In genomic region chr11:10324474-10324873, GRCh38 we compare ENCODE assay signal across 18 cellular contexts. TPM values are rescaled to one million over a fixed set of nuclear protein-coding genes. Genes with fewer than 3 reads are reported as not detected.
DNase-seq lines count a peak whose midpoint lies in the region; ATAC-seq and TF ChIP-seq lines count a peak whose summit lies in the region.
"Had no signal": no experiment of that assay in that cellular context is flagged by ENCODE, and none has a peak within 500 bp of the region (broad histone marks: within the 10 kb centered on the region; RNA-seq: fewer than 3 reads in every experiment).

No MANE protein-coding gene starts in this region.

- POLR2A ChIA-PET in GM10248 (lab: Yijun Ruan, JAX), result no interaction called here

- H3K4me2 ChIP-seq in fibroblast of lung (ENCODE audit: extremely low read depth, insufficient read depth, low read length), result no peak overlapping the region

- no peak for TF ChIP-seq EP300 in sigmoid colon (IDR thresholded peaks at IDR 0.05)

- H4K20me1 ChIP-seq in fibroblast of lung (ENCODE audit: control insufficient read depth, extremely low read depth, insufficient read depth, low read length), result no peaks in the 10 kb centered on the region

- H3K36me3 Mint-ChIP-seq in activated naive CD8-positive, alpha-beta T cell treated with anti-CD3 and anti-CD28 coated beads for 36 hours, result peaks cover 2% of the 10 kb centered on the region
- H3K36me3 Mint-ChIP-seq: stimulated activated naive B cell treated with anti-CD40 and anti-IgM and Interleukin-4, amounts not matched to agents 10 μg/mL and 1 μg/mL and 100 μg/mL, for 72 hours had no signal

- H3K36me3 ChIP-seq in ACC112 (ENCODE audit: insufficient read depth, low read length) (no peaks in the 10 kb centered on the region), adipocyte (ENCODE audit: control insufficient read depth, insufficient read depth, low read length, severe bottlenecking) (no peaks in the 10 kb centered on the region), fibroblast of lung (ENCODE audit: control insufficient read depth, insufficient read depth, low read length) (no peaks in the 10 kb centered on the region), sigmoid colon (no peaks in the 10 kb centered on the region)
- H3K36me3 ChIP-seq: adrenal gland, gastrocnemius medialis had no signal

- H3K9me3 ChIP-seq in adipocyte (ENCODE audit: control insufficient read depth, low read length), result peaks cover 4% of the 10 kb centered on the region
- no peaks in the 10 kb centered on the region for H3K9me3 ChIP-seq in fibroblast of lung (ENCODE audit: control insufficient read depth, insufficient read depth, low read depth, low read length)
- no peaks in the 10 kb centered on the region for H3K9me3 ChIP-seq in sigmoid colon
- H3K9me3 ChIP-seq: adrenal gland, gastrocnemius medialis had no signal

- CTCF ChIA-PET in GM10248 (lab: Yijun Ruan, JAX), result interaction anchor here (1.0 to 4.9 kb wide), 16 partner anchors 10 to 566 kb away, joined by 3 to 54 read pairs (median 6); partner anchors contain the start of gene ADM

- peaks cover 16% of the 10 kb centered on the region for H3K27me3 Mint-ChIP-seq in activated naive CD8-positive, alpha-beta T cell treated with anti-CD3 and anti-CD28 coated beads for 36 hours

- H3K4me1 ChIP-seq in ACC112 (ENCODE audit: control insufficient read depth, insufficient read depth, low read length, unreplicated experiment) (peaks cover 71% of the 10 kb centered on the region), adipocyte (ENCODE audit: control insufficient read depth, insufficient read depth, low read length) (peaks cover 94% of the 10 kb centered on the region), fibroblast of lung (ENCODE audit: control insufficient read depth, extremely low read depth, insufficient read depth, low read length) (peaks cover 57% of the 10 kb centered on the region), sigmoid colon (peaks cover 0 to 94% (median 85%) of the 10 kb centered on the region in 4 donors)

- no peaks in the 10 kb centered on the region for H3K27me3 ChIP-seq in ACC112 (ENCODE audit: insufficient read depth, low read length)
- no peaks in the 10 kb centered on the region for H3K27me3 ChIP-seq in adipocyte (replicated peaks; ENCODE audit: control insufficient read depth, insufficient read depth, low read length)
- H3K27me3 ChIP-seq in fibroblast of lung (ENCODE audit: control insufficient read depth, insufficient read depth, low read length), result no peaks in the 10 kb centered on the region
- no peaks in the 10 kb centered on the region for H3K27me3 ChIP-seq in sigmoid colon
- H3K27me3 ChIP-seq: adrenal gland, gastrocnemius medialis had no signal

- TF ChIP-seq POLR2A in sigmoid colon (IDR thresholded peaks at IDR 0.05), result no peak

- intact Hi-C loops in sigmoid colon (cut with DNase I), result loop anchor here (5.0 to 10.0 kb wide), 3 partner anchors 350 to 567 kb away; no protein-coding TSS in a partner anchor

- H3K79me2 ChIP-seq in ACC112 (ENCODE audit: control insufficient read depth, insufficient read depth, low read length, unreplicated experiment) (no peaks in the 10 kb centered on the region), fibroblast of lung (ENCODE audit: control insufficient read depth, insufficient read depth, low read length) (no peaks in the 10 kb centered on the region)

- peak overlapping the region; percentile 83 for H3K9ac ChIP-seq in adipocyte (ENCODE audit: low read length)
- H3K9ac ChIP-seq in fibroblast of lung (ENCODE audit: insufficient read depth, low read length), result no peak overlapping the region

- H3K27ac Mint-ChIP-seq in activated naive CD8-positive, alpha-beta T cell treated with anti-CD3 and anti-CD28 coated beads for 36 hours, result no peak overlapping the region
- H3K27ac Mint-ChIP-seq: stimulated activated naive B cell treated with anti-CD40 and anti-IgM and Interleukin-4, amounts not matched to agents 10 μg/mL and 1 μg/mL and 100 μg/mL, for 72 hours had no signal

- H3K4me3 Mint-ChIP-seq in activated naive CD8-positive, alpha-beta T cell treated with anti-CD3 and anti-CD28 coated beads for 36 hours, result no peak overlapping the region
- H3K4me3 Mint-ChIP-seq: stimulated activated naive B cell treated with anti-CD40 and anti-IgM and Interleukin-4, amounts not matched to agents 10 μg/mL and 1 μg/mL and 100 μg/mL, for 72 hours had no signal

- 66 to 74% methylated on average over 3 of the region's 3 CpGs for WGBS in sigmoid colon, 2 donors

- H3K4me3 ChIP-seq in ACC112 (ENCODE audit: low read depth, low read length), result no peak overlapping the region
- no peak overlapping the region for H3K4me3 ChIP-seq in adipocyte (ENCODE audit: low read length)
- no peak overlapping the region for H3K4me3 ChIP-seq in fibroblast of lung (replicated peaks in 1 of 4; ENCODE audit: control extremely low read depth in 1 of 4, insufficient read depth in 1 of 4, low read depth in 3 of 4, low read length in 4 of 4)
- H3K4me3 ChIP-seq in sigmoid colon, result no peak overlapping the region
- H3K4me3 ChIP-seq: adrenal gland, gastrocnemius medialis had no signal

- peak; percentile 86 for DNase-seq in adipocyte (ENCODE audit: low read depth)
- DNase-seq in fibroblast of lung (ENCODE audit: low read depth in 2 of 2), result peak in 1 of 2 donors; percentile 79
- DNase-seq in sigmoid colon, result no peak
- no peak for DNase-seq in activated naive CD8-positive, alpha-beta T cell treated with anti-CD3 and anti-CD28 coated beads for 36 hours
- no peak for DNase-seq in GM10248 (ENCODE audit: extremely low spot score)
- no peak for DNase-seq in NCI-H187 (lab: John Stamatoyannopoulos, UW)
- DNase-seq: activated CD4-positive, CD25-positive, alpha-beta regulatory T cell; adrenal gland; gastrocnemius medialis; MM.1S; NCI-H187 treated with DMSO at 0.1 percent for 48 hours; posterior cingulate gyrus; stimulated activated naive B cell treated with anti-CD40 and anti-IgM and Interleukin-4, amounts not matched to agents 10 μg/mL and 1 μg/mL and 100 μg/mL, for 72 hours; T-helper 2 cell had no signal

- no peak for ATAC-seq in GM18511 (IDR thresholded peaks at IDR 0.05; ENCODE audit: unreplicated experiment)
- ATAC-seq: gastrocnemius medialis; left lobe of liver; Right ventricle myocardium inferior; stimulated activated naive B cell treated with anti-CD40 and anti-IgM and Interleukin-4, amounts not matched to agents 10 μg/mL and 1 μg/mL and 100 μg/mL, for 72 hours had no signal

- peaks cover 17% of the 10 kb centered on the region for H3K4me1 Mint-ChIP-seq in activated naive CD8-positive, alpha-beta T cell treated with anti-CD3 and anti-CD28 coated beads for 36 hours

- H3K27ac ChIP-seq in ACC112 (ENCODE audit: low read depth, low read length), result peak overlapping the region; percentile 98
- peak overlapping the region; percentile 79 for H3K27ac ChIP-seq in fibroblast of lung (ENCODE audit: insufficient read depth, low read length)
- H3K27ac ChIP-seq in sigmoid colon, result peak overlapping the region; percentile 75 to 81 (median 80)

- no peak for TF ChIP-seq CTCF in fibroblast of lung (conservative IDR thresholded peaks at IDR 0.05 in 1 of 2, IDR thresholded peaks at IDR 0.05 in 1 of 2; ENCODE audit: low read depth in 1 of 2, low read length in 2 of 2)
- no peak for TF ChIP-seq CTCF in sigmoid colon (IDR thresholded peaks at IDR 0.05)
- TF ChIP-seq CTCF in GM10248 (IDR thresholded peaks at IDR 0.05; ENCODE audit: control extremely low read depth, extremely low read depth, low read depth, missing control alignments), result no peak

- no peaks in the 10 kb centered on the region for H3K9me3 Mint-ChIP-seq in activated naive CD8-positive, alpha-beta T cell treated with anti-CD3 and anti-CD28 coated beads for 36 hours
- H3K9me3 Mint-ChIP-seq: stimulated activated naive B cell treated with anti-CD40 and anti-IgM and Interleukin-4, amounts not matched to agents 10 μg/mL and 1 μg/mL and 100 μg/mL, for 72 hours had no signal

- H2AFZ ChIP-seq in ACC112 (ENCODE audit: low read length, unreplicated experiment) (no peak overlapping the region), fibroblast of lung (ENCODE audit: low read length) (no peak overlapping the region)

RNA-seq across cellular contexts. Expression of gene ADM, which starts 19.6 kb away (rescaled TPM):
- total RNA-seq in fibroblast of lung (490 and 1,010 TPM in 2 replicates), sigmoid colon (10 to 100 TPM; 45.2 to 84.1 (median 59.5) TPM)
- polyA plus RNA-seq in fibroblast of lung (546 and 989 TPM in 2 replicates), sigmoid colon (10 to 100 TPM; 24.0 to 92.5 (median 75.9) TPM)
- 567 and 1,325 TPM in 2 replicates for polyA plus RNA-seq in fibroblast of lung (2012)
- 475 and 934 TPM in 2 replicates for polyA minus RNA-seq in fibroblast of lung (ENCODE audit: low replicate concordance)
- total RNA-seq in activated naive CD8-positive, alpha-beta T cell treated with anti-CD3 and anti-CD28 coated beads for 36 hours, result 1 to 10 TPM; 1.5 to 2.1 TPM

RNA-seq across cellular contexts. Expression of gene SBF2, which starts 30.5 kb away (rescaled TPM):
- 67.3 and 95.9 TPM in 2 replicates for total RNA-seq in fibroblast of lung
- polyA plus RNA-seq in fibroblast of lung, result 45.7 and 69.4 TPM in 2 replicates
- 21.6 and 37.0 TPM in 2 replicates for polyA plus RNA-seq in fibroblast of lung (2012)
- polyA minus RNA-seq in fibroblast of lung (ENCODE audit: low replicate concordance), result 40.0 and 60.2 TPM in 2 replicates
- total RNA-seq in sigmoid colon, result 10 to 100 TPM; 47.1 to 67.5 (median 59.5) TPM
- 10 to 100 TPM in 2 of 3 donors, 1 to 10 TPM in 1; 9.5 to 14.4 (median 12.0) TPM for polyA plus RNA-seq in sigmoid colon
- 1 to 10 TPM; 6.0 to 6.1 TPM for total RNA-seq in activated naive CD8-positive, alpha-beta T cell treated with anti-CD3 and anti-CD28 coated beads for 36 hours

Comparison
In these comparisons a context has a peak if more than half of its experiments do, and no peak if none do; other contexts are left out.
1. RNA of gene ADM, which starts 19.6 kb away (total RNA-seq): 490 to 1,010 TPM in fibroblast of lung and 45.2 to 84.1 TPM in sigmoid colon; 1.5 to 2.1 TPM in activated naive CD8-positive, alpha-beta T cell treated with anti-CD3 and anti-CD28 coated beads for 36 hours; every median in the first group is over 10 times any median in the second.
2. Peak in every context shown above with its lines, with median percentiles within 50 percentile points of each other: H3K27ac ChIP-seq.